8 cellular contexts compared by ENCODE assay signal in the genomic region with DNA sequence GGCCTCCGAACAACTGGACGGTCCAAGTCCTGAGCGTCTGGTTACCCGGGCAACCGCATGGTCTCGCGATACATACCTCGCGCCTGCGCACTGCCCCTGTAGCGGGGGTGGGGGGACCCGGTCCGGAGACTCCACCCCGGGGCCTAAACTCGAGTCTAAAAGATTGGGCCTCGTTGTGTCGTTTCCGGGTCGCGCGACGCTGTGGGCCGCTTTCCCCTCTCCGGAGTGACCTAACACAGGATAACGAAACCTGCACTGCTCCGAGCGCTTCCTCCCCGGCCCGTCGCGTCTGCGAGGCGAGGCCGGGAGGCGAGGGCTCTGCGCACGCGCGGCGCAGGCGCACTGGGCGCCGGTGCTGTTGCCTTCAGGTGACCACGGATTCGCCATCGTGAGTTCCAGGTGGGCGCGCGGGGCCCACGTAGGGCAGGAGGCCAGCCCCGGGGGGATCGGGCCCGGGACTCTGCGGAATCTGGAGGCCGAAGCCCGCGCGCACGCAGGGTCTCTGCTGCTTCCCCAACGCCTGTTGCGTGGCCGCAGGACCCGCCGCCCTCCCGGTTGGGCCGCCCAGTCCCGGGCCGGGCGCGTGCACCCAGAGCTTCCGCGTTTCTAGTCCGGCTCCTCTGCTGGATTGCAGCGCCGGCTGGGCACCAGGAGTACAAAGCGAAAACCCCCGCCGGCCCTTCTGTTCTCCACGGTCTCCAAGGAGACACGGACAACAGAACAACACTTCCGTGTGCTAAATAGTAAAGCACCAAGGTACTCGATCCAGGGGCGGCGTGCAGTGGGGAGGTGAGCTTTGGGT.
DNase-seq lines count a peak whose midpoint lies in the region; ATAC-seq lines count a peak whose summit lies in the region.

A gene with protein sequence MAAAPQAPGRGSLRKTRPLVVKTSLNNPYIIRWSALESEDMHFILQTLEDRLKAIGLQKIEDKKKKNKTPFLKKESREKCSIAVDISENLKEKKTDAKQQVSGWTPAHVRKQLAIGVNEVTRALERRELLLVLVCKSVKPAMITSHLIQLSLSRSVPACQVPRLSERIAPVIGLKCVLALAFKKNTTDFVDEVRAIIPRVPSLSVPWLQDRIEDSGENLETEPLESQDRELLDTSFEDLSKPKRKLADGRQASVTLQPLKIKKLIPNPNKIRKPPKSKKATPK (plus strand): TSS at position 345 of the 802 bp plus-strand sequence. CDS start 5,960 bp downstream, outside the sequence.

- DNase-seq in AG20443 (ENCODE audit: low spot score) (peak; percentile 100), NCI-H345 treated with DMSO at 0.1 percent for 48 hours (lab: John Stamatoyannopoulos, UW; ENCODE audit: unreplicated experiment) (peak; percentile 83), islet precursor cell (peak; percentile 98)
- peak; percentile 89 to 96 for DNase-seq in central memory CD8-positive, alpha-beta T cell (ENCODE audit: low spot score in 2 of 2)
- peak; percentile 97 for DNase-seq in stimulated activated CD4-positive, alpha-beta T cell treated with anti-CD3 and anti-CD28 coated beads, Interleukin-12 subunit alpha, Interleukin-12 subunit beta, amount 100 ng/mL, for 4 hours

- no peaks in the 10 kb centered on the region for H3K9me3 Mint-ChIP-seq in central memory CD8-positive, alpha-beta T cell

- peak within 1 kb of the TSS; percentile 94 for H3K4me3 Mint-ChIP-seq in central memory CD8-positive, alpha-beta T cell

- peaks cover 36% of the 10 kb centered on the region for H3K36me3 Mint-ChIP-seq in central memory CD8-positive, alpha-beta T cell (ENCODE audit: insufficient read depth)

- H3K27ac Mint-ChIP-seq in central memory CD8-positive, alpha-beta T cell (ENCODE audit: low read depth): peak within 1 kb of the TSS; percentile 92

- H3K4me1 Mint-ChIP-seq in central memory CD8-positive, alpha-beta T cell: peaks cover 36% of the 10 kb centered on the region

- ATAC-seq in GM19035 (IDR thresholded peaks at IDR 0.05; ENCODE audit: unreplicated experiment) (peak; percentile 86), HG03342 (IDR thresholded peaks at IDR 0.05; ENCODE audit: unreplicated experiment) (peak; percentile 77)
- peak; percentile 94 to 95 for ATAC-seq in activated CD4-positive, CD25-positive, alpha-beta regulatory T cell treated with anti-CD3 and anti-CD28 coated beads, Interleukin-2, amount 50 U/mL, for 24 hours
- ATAC-seq in central memory CD8-positive, alpha-beta T cell (replicated peaks; ENCODE audit: extremely low read depth, poor library complexity, severe bottlenecking): peak; percentile 83

- no peaks in the 10 kb centered on the region for H3K27me3 Mint-ChIP-seq in central memory CD8-positive, alpha-beta T cell

Comparison
In these comparisons a context has a peak if more than half of its experiments do, and no peak if none do; other contexts are left out.
1. Peak in every context shown above with its lines: DNase-seq and ATAC-seq.